29 cellular contexts compared by ENCODE assay signal in genomic region chr14:55194656-55195355, GRCh38.
"Had no signal": no experiment of that assay in that cellular context is flagged by ENCODE, and none has a peak within 500 bp of the region (broad histone marks: within the 10 kb centered on the region; RNA-seq: fewer than 3 reads in every experiment).

No MANE protein-coding gene starts in this region.

- H3K27ac ChIP-seq: brain microvascular endothelial cell, coronary artery, dorsolateral prefrontal cortex had no signal

- H3K9me3 Mint-ChIP-seq: activated CD4-positive, alpha-beta memory T cell treated with anti-CD3 and anti-CD28 coated beads for 36 hours; activated CD4-positive, alpha-beta T cell treated with anti-CD3 and anti-CD28 coated beads, Interleukin-2, amount 10 ng/mL, durations not matched to agents 24 days and 14 days; activated naive CD4-positive, alpha-beta T cell treated with anti-CD3 and anti-CD28 coated beads, Interleukin-2, amount 10 ng/mL, durations not matched to agents 7 days and 5 days; activated naive CD4-positive, alpha-beta T cell treated with anti-CD3 and anti-CD28 coated beads, Interleukin-2, amount 50 U/mL, for 72 hours; activated naive CD8-positive, alpha-beta T cell treated with anti-CD3 and anti-CD28 coated beads, Interleukin-2, amount 10 ng/mL, durations not matched to agents 7 days and 5 days; activated T-cell treated with anti-CD3 and anti-CD28 coated beads, Interleukin-2, amount 50 U/mL, for 24 hours; activated T-cell treated with anti-CD3 and anti-CD28 coated beads, Interleukin-2, amount 50 U/mL, for 72 hours; central memory CD8-positive, alpha-beta T cell; dendritic cell treated with granulocyte-macrophage colony-stimulating factor and Interleukin-4, amounts not matched to agents 40 ng/mL and 50 ng/mL, for 4 days had no signal

- FAIRE-seq: astrocyte, bronchial epithelial cell, frontal cortex had no signal

- H3K4me3 ChIP-seq: coronary artery, dorsolateral prefrontal cortex had no signal

- DNase-seq: activated CD4-positive, alpha-beta memory T cell treated with anti-CD3 and anti-CD28 coated beads for 36 hours; activated CD4-positive, alpha-beta T cell treated with anti-CD3 and anti-CD28 coated beads for 36 hours; activated CD4-positive, alpha-beta T cell treated with anti-CD3 and anti-CD28 coated beads, Interleukin-2, amount 10 ng/mL, durations not matched to agents 24 days and 14 days; activated CD4-positive, CD25-positive, alpha-beta regulatory T cell; activated CD4-positive, CD25-positive, alpha-beta regulatory T cell treated with anti-CD3 and anti-CD28 coated beads, Interleukin-2, amount 50 U/mL, for 72 hours; activated CD8-positive, alpha-beta memory T cell treated with anti-CD3 and anti-CD28 coated beads, Interleukin-2, amount 50 U/mL, for 48 hours; activated CD8-positive, alpha-beta T cell treated with anti-CD3 and anti-CD28 coated beads, Interleukin-2, amount 10 ng/mL, durations not matched to agents 7 days and 5 days; activated gamma-delta T cell; activated naive CD4-positive, alpha-beta T cell; activated naive CD4-positive, alpha-beta T cell treated with anti-CD3 and anti-CD28 coated beads, Interleukin-2, amount 10 ng/mL, durations not matched to agents 7 days and 5 days; activated naive CD8-positive, alpha-beta T cell treated with anti-CD3 and anti-CD28 coated beads, Interleukin-2, amount 10 ng/mL, durations not matched to agents 7 days and 5 days; activated T-cell treated with anti-CD3 and anti-CD28 coated beads for 4 hours; activated T-cell treated with anti-CD3 and anti-CD28 coated beads, Interleukin-2, amount 50 U/mL, for 24 hours; activated T-cell treated with anti-CD3 and anti-CD28 coated beads, Interleukin-2, amount 50 U/mL, for 72 hours; anterior cingulate cortex; brain microvascular endothelial cell; dorsolateral prefrontal cortex; effector memory CD4-positive, alpha-beta T cell; endodermal cell; foreskin fibroblast; T-helper 2 cell had no signal

- H3K27me3 Mint-ChIP-seq: activated CD4-positive, alpha-beta memory T cell treated with anti-CD3 and anti-CD28 coated beads for 36 hours; activated CD4-positive, alpha-beta T cell treated with anti-CD3 and anti-CD28 coated beads for 36 hours; activated T-cell treated with anti-CD3 and anti-CD28 coated beads, Interleukin-2, amount 50 U/mL, for 24 hours; central memory CD8-positive, alpha-beta T cell; dendritic cell treated with granulocyte-macrophage colony-stimulating factor and Interleukin-4, amounts not matched to agents 40 ng/mL and 50 ng/mL, for 4 days had no signal

- H3K36me3 ChIP-seq: brain microvascular endothelial cell had no signal

- H3K27me3 ChIP-seq: brain microvascular endothelial cell, dorsolateral prefrontal cortex had no signal

- H3K4me3 Mint-ChIP-seq: activated CD4-positive, alpha-beta memory T cell treated with anti-CD3 and anti-CD28 coated beads for 36 hours; activated CD4-positive, alpha-beta T cell treated with anti-CD3 and anti-CD28 coated beads for 36 hours; activated CD4-positive, alpha-beta T cell treated with anti-CD3 and anti-CD28 coated beads, Interleukin-2, amount 10 ng/mL, durations not matched to agents 24 days and 14 days; activated CD8-positive, alpha-beta T cell treated with anti-CD3 and anti-CD28 coated beads, Interleukin-2, amount 10 ng/mL, durations not matched to agents 7 days and 5 days; activated naive CD4-positive, alpha-beta T cell treated with anti-CD3 and anti-CD28 coated beads, Interleukin-2, amount 10 ng/mL, durations not matched to agents 7 days and 5 days; activated naive CD8-positive, alpha-beta T cell treated with anti-CD3 and anti-CD28 coated beads, Interleukin-2, amount 10 ng/mL, durations not matched to agents 7 days and 5 days; activated T-cell treated with anti-CD3 and anti-CD28 coated beads, Interleukin-2, amount 50 U/mL, for 24 hours; activated T-cell treated with anti-CD3 and anti-CD28 coated beads, Interleukin-2, amount 50 U/mL, for 72 hours; central memory CD8-positive, alpha-beta T cell; dendritic cell treated with granulocyte-macrophage colony-stimulating factor and Interleukin-4, amounts not matched to agents 40 ng/mL and 50 ng/mL, for 4 days; endodermal cell had no signal

- H3K27ac Mint-ChIP-seq: activated CD4-positive, alpha-beta memory T cell treated with anti-CD3 and anti-CD28 coated beads for 36 hours; activated CD4-positive, alpha-beta T cell treated with anti-CD3 and anti-CD28 coated beads for 36 hours; activated CD4-positive, alpha-beta T cell treated with anti-CD3 and anti-CD28 coated beads, Interleukin-2, amount 10 ng/mL, durations not matched to agents 24 days and 14 days; activated CD8-positive, alpha-beta T cell treated with anti-CD3 and anti-CD28 coated beads, Interleukin-2, amount 10 ng/mL, durations not matched to agents 7 days and 5 days; activated naive CD4-positive, alpha-beta T cell treated with anti-CD3 and anti-CD28 coated beads, Interleukin-2, amount 10 ng/mL, durations not matched to agents 7 days and 5 days; activated naive CD4-positive, alpha-beta T cell treated with anti-CD3 and anti-CD28 coated beads, Interleukin-2, amount 50 U/mL, for 72 hours; activated naive CD8-positive, alpha-beta T cell treated with anti-CD3 and anti-CD28 coated beads, Interleukin-2, amount 10 ng/mL, durations not matched to agents 7 days and 5 days; activated T-cell treated with anti-CD3 and anti-CD28 coated beads, Interleukin-2, amount 50 U/mL, for 24 hours; activated T-cell treated with anti-CD3 and anti-CD28 coated beads, Interleukin-2, amount 50 U/mL, for 72 hours; dendritic cell treated with granulocyte-macrophage colony-stimulating factor and Interleukin-4, amounts not matched to agents 40 ng/mL and 50 ng/mL, for 4 days; endodermal cell had no signal

- ATAC-seq: activated CD4-positive, alpha-beta T cell treated with anti-CD3 and anti-CD28 coated beads for 36 hours; activated CD8-positive, alpha-beta T cell treated with anti-CD3 and anti-CD28 coated beads, Interleukin-2, amount 10 ng/mL, durations not matched to agents 7 days and 5 days; activated naive CD4-positive, alpha-beta T cell treated with anti-CD3 and anti-CD28 coated beads, Interleukin-2, amount 50 U/mL, for 72 hours; activated T-cell treated with anti-CD3 and anti-CD28 coated beads, Interleukin-2, amount 50 U/mL, for 72 hours; esophagus mucosa had no signal

- H3K36me3 Mint-ChIP-seq: activated CD4-positive, alpha-beta memory T cell treated with anti-CD3 and anti-CD28 coated beads for 36 hours had no signal
